In genomic region chr4:119209077-119209476, GRCh38 we compare ENCODE assay signal across 8 cellular contexts. TPM values are rescaled to one million over a fixed set of nuclear protein-coding genes. Genes with fewer than 3 reads are reported as not detected.
DNase-seq lines count a peak whose midpoint lies in the region; ATAC-seq and TF ChIP-seq lines count a peak whose summit lies in the region.

No MANE protein-coding gene starts in this region.

- peak overlapping the region; percentile 90; the same call in 1 of the 2 replicates for H3K4ac ChIP-seq in IMR-90 (ENCODE audit: low read depth, low read length)

- BruUV-seq in IMR-90 (replicated peaks; lab: Mats Ljungman, UMichigan), result no TSS peak

- peaks cover 31% of the 10 kb centered on the region for H3K4me1 Mint-ChIP-seq in osteocyte (ENCODE audit: unreplicated experiment)
- peaks cover 8 to 49% (median 32%) of the 10 kb centered on the region in 4 donors for H3K4me1 Mint-ChIP-seq in naive thymus-derived CD8-positive, alpha-beta T cell

- H4K8ac ChIP-seq in IMR-90 (ENCODE audit: low read depth in 2 of 2, low read length in 2 of 2), result peak overlapping the region; percentile 46 to 71

- H3K36me3 ChIP-seq in DOHH2 (ENCODE audit: control insufficient read depth, low read length) (peaks cover 22% of the 10 kb centered on the region), IMR-90 (ENCODE audit: control insufficient read depth, insufficient read depth, low read length) (no peaks in the 10 kb centered on the region)

- no peaks in the 10 kb centered on the region for H3K9me3 Mint-ChIP-seq in osteocyte (ENCODE audit: unreplicated experiment)
- H3K9me3 Mint-ChIP-seq in naive thymus-derived CD8-positive, alpha-beta T cell, result no peaks in the 10 kb centered on the region

- no peak overlapping the region; the same call in 1 of the 2 replicates for H4K5ac ChIP-seq in IMR-90 (ENCODE audit: low read depth, low read length)

- H3K79me1 ChIP-seq in IMR-90 (ENCODE audit: low read depth in 1 of 2, low read length in 2 of 2), result peaks cover 4 to 20% of the 10 kb centered on the region in 2 experiments; a peak in 3 of 4 replicates

- dilution Hi-C loops in IMR-90 (cut with HindIII; ENCODE audit: low sequenced_read_pairs, unreplicated experiment), result no loop called here

- no peaks in the 10 kb centered on the region for H3K9me2 ChIP-seq in DOHH2 (replicated peaks; ENCODE audit: control insufficient read depth, low read length)

- in situ Hi-C loops in IMR-90 (cut with MboI; ENCODE audit: low sequenced_read_pairs), result no loop called here

- no peak overlapping the region for H3K9ac ChIP-seq in IMR-90 (ENCODE audit: low read depth, low read length)

- peak; percentile 3; the same call in 1 of the 2 replicates for ATAC-seq in IMR-90 (ENCODE audit: low read depth)
- ATAC-seq in GM21360 (IDR thresholded peaks at IDR 0.05; ENCODE audit: unreplicated experiment), result no peak
- ATAC-seq in naive thymus-derived CD8-positive, alpha-beta T cell, result no peak

- peak overlapping the region; percentile 62; the same call in 1 of the 2 replicates for H3K18ac ChIP-seq in IMR-90 (ENCODE audit: low read depth, low read length)

- no peak for TF ChIP-seq RAD21 in IMR-90 (IDR thresholded peaks at IDR 0.05; ENCODE audit: low read length)

- H3K27me3 ChIP-seq in DOHH2 (ENCODE audit: control insufficient read depth, low read length), result no peaks in the 10 kb centered on the region
- no peaks in the 10 kb centered on the region for H3K27me3 ChIP-seq in IMR-90 (ENCODE audit: control insufficient read depth, insufficient read depth, low read length)

- H2BK120ac ChIP-seq in IMR-90 (ENCODE audit: low read depth, low read length), result peak overlapping the region; percentile 95

- intact Hi-C loops in IMR-90 (cut with micrococcal nuclease), result no loop called here

- CTCF ChIA-PET in IMR-90 (lab: Yijun Ruan, JAX), result no interaction called here

- peak overlapping the region; percentile 89 for H2BK20ac ChIP-seq in IMR-90 (ENCODE audit: low read depth, low read length)

- no peak overlapping the region for H2AK9ac ChIP-seq in IMR-90 (replicated peaks; ENCODE audit: low read depth, low read length, poor library complexity)

- H3K79me2 ChIP-seq in DOHH2 (ENCODE audit: control insufficient read depth, low read length), result peaks cover 34% of the 10 kb centered on the region

- H3K9me3 ChIP-seq in DOHH2 (ENCODE audit: control insufficient read depth, insufficient read depth, low read length) (no peaks in the 10 kb centered on the region), IMR-90 (ENCODE audit: control insufficient read depth, insufficient read depth, low read length) (no peaks in the 10 kb centered on the region)

- H3K4me2 ChIP-seq in DOHH2 (ENCODE audit: low read length) (peak overlapping the region; percentile 9; the same call in 1 of the 2 replicates), IMR-90 (ENCODE audit: low read depth, low read length) (no peak overlapping the region; the same call in 1 of the 2 replicates)

- H3K14ac ChIP-seq in IMR-90 (replicated peaks; ENCODE audit: low read depth, low read length), result peak overlapping the region; percentile 93; the same call in 1 of the 2 replicates

- no peak overlapping the region for H3K23ac ChIP-seq in IMR-90 (ENCODE audit: low read depth, low read length)

- H3K27me3 Mint-ChIP-seq in osteocyte (ENCODE audit: unreplicated experiment), result no peaks in the 10 kb centered on the region
- peaks cover 0 to 6% (median 0%) of the 10 kb centered on the region in 5 donors for H3K27me3 Mint-ChIP-seq in naive thymus-derived CD8-positive, alpha-beta T cell

- peak overlapping the region; percentile 91 for H2BK5ac ChIP-seq in IMR-90 (ENCODE audit: low read depth, low read length, poor library complexity, severe bottlenecking)

- peak overlapping the region; percentile 99 for H2BK15ac ChIP-seq in IMR-90 (ENCODE audit: low read depth, low read length)

- peaks cover 40% of the 10 kb centered on the region for H3F3A ChIP-seq in DOHH2 (ENCODE audit: control insufficient read depth, insufficient read depth)

- no peak overlapping the region for H3K4me3 Mint-ChIP-seq in osteocyte (ENCODE audit: unreplicated experiment)
- peak overlapping the region in 1 of 10 donors; percentile 30 for H3K4me3 Mint-ChIP-seq in naive thymus-derived CD8-positive, alpha-beta T cell

- H3K27ac ChIP-seq in DOHH2 (ENCODE audit: low read depth, low read length) (no peak overlapping the region), IMR-90 (ENCODE audit: insufficient read depth, low read length) (no peak overlapping the region)

- H3K36me3 Mint-ChIP-seq in osteocyte (ENCODE audit: unreplicated experiment), result no peaks in the 10 kb centered on the region
- H3K36me3 Mint-ChIP-seq in naive thymus-derived CD8-positive, alpha-beta T cell, result peaks cover 0 to 3% (median 0%) of the 10 kb centered on the region in 3 donors

- DNase-seq in IMR-90 (peak; percentile 96), osteocyte (ENCODE audit: extremely low spot score, unreplicated experiment) (no peak), NCI-H524 (lab: John Stamatoyannopoulos, UW) (no peak)
- DNase-seq in activated naive CD8-positive, alpha-beta T cell treated with anti-CD3 and anti-CD28 coated beads, Interleukin-2, amount 50 U/mL, for 16 hours (ENCODE audit: low read depth, low spot score), result peak; percentile 40
- DNase-seq in central memory CD4-positive, alpha-beta T cell, result no peak
- DNase-seq in naive thymus-derived CD8-positive, alpha-beta T cell, result no peak

- H2AFZ ChIP-seq in IMR-90 (replicated peaks; ENCODE audit: low read length, poor library complexity), result no peak overlapping the region

- H3K56ac ChIP-seq in IMR-90 (ENCODE audit: extremely low read depth, insufficient read depth, low read length), result peak overlapping the region; percentile 49

- no peak for TF ChIP-seq POLR2A in IMR-90 (IDR thresholded peaks at IDR 0.05; ENCODE audit: low read depth, low read length)

- no peak for TF ChIP-seq CTCF in DOHH2 (IDR thresholded peaks at IDR 0.05; ENCODE audit: low read depth, low read length, poor library complexity, severe bottlenecking)
- TF ChIP-seq CTCF in IMR-90 (conservative IDR thresholded peaks at IDR 0.05; ENCODE audit: low read depth, low read length), result no peak
- TF ChIP-seq CTCF in osteocyte (IDR thresholded peaks at IDR 0.05), result no peak

- H3K9me1 ChIP-seq in IMR-90 (ENCODE audit: insufficient read depth, low read length), result peaks cover 4% of the 10 kb centered on the region; the same call in 1 of the 2 replicates

- H4K20me1 ChIP-seq in DOHH2 (ENCODE audit: control insufficient read depth, insufficient read depth, low read depth, low read length) (peaks cover 3% of the 10 kb centered on the region; the same call in 1 of the 2 replicates), IMR-90 (ENCODE audit: insufficient read depth, low read length) (no peaks in the 10 kb centered on the region)

- peak overlapping the region; percentile 76 for H3K27ac Mint-ChIP-seq in osteocyte (ENCODE audit: unreplicated experiment)
- peak overlapping the region in 3 of 10 donors; percentile 5 to 66 (median 50) for H3K27ac Mint-ChIP-seq in naive thymus-derived CD8-positive, alpha-beta T cell

- peak overlapping the region; percentile 81 for H4K91ac ChIP-seq in IMR-90 (ENCODE audit: insufficient read depth, low read depth, low read length)

- POLR2A ChIA-PET in IMR-90 (lab: Charles Lee; ENCODE audit: unreplicated experiment), result interaction anchor here (1.0 kb wide), 1 partner anchor 106 kb away, joined by 3 read pairs; no protein-coding TSS in a partner anchor
- POLR2A ChIA-PET in naive thymus-derived CD8-positive, alpha-beta T cell (lab: Charles Lee), result no interaction called here

- H3K4me1 ChIP-seq in DOHH2 (ENCODE audit: control insufficient read depth, low read length), result peaks cover 74% of the 10 kb centered on the region
- H3K4me1 ChIP-seq in IMR-90 (ENCODE audit: control insufficient read depth, insufficient read depth, low read length), result peaks cover 3% of the 10 kb centered on the region; the same call in 1 of the 2 replicates

- H3K4me3 ChIP-seq in DOHH2 (ENCODE audit: low read length), result no peak overlapping the region
- H3K4me3 ChIP-seq in IMR-90 (ENCODE audit: insufficient read depth, low read depth, low read length), result no peak overlapping the region

- no peak overlapping the region for H2AK5ac ChIP-seq in IMR-90 (ENCODE audit: low read depth, low read length)

TF ChIP-seq in IMR-90, 13 proteins besides CTCF, POLR2A, EP300 and RAD21:
- no peak for TF ChIP-seq USF2 (IDR thresholded peaks at IDR 0.05; ENCODE audit: low read depth, low read length)
- no peak for TF ChIP-seq SMC3 (IDR thresholded peaks at IDR 0.05; ENCODE audit: low read depth, low read length)
- no peak for TF ChIP-seq MXI1 (IDR thresholded peaks at IDR 0.05; ENCODE audit: borderline replicate concordance, low read depth, low read length)
- no peak for TF ChIP-seq RFX5 (IDR thresholded peaks at IDR 0.05; ENCODE audit: low read depth, low read length)
- TF ChIP-seq MAZ (IDR thresholded peaks at IDR 0.05; ENCODE audit: borderline replicate concordance, low read depth, low read length), result no peak
- TF ChIP-seq MAFK (IDR thresholded peaks at IDR 0.05; ENCODE audit: low read depth, low read length), result no peak
- peak; percentile 75 for TF ChIP-seq CEBPB (IDR thresholded peaks at IDR 0.05; ENCODE audit: low read depth, low read length)
- peak; percentile 87 for TF ChIP-seq FOS (IDR thresholded peaks at IDR 0.05; ENCODE audit: low read depth, low read length)

RNA-seq across cellular contexts. Expression of gene USP53, which starts 3.4 kb away (rescaled TPM):
- total RNA-seq in IMR-90 (2012; rRNA removed), result 24.0 and 34.7 TPM in 2 replicates
- 7.6 and 11.2 TPM in 2 replicates for polyA plus RNA-seq in IMR-90 (2012; rRNA removed)
- 1.5 and 2.7 TPM in 2 replicates for polyA plus RNA-seq in IMR-90 (2012; cell fraction: cytosol; rRNA removed)
- polyA plus RNA-seq in IMR-90 (2012; cell fraction: nucleus; rRNA removed; ENCODE audit: low replicate concordance), result 2.8 and 32.8 TPM in 2 replicates
- 15.5 and 18.5 TPM in 2 replicates for total RNA-seq in osteocyte
- 10 to 100 TPM; 29.5 to 31.3 TPM for total RNA-seq in naive thymus-derived CD8-positive, alpha-beta T cell
- polyA plus RNA-seq in naive thymus-derived CD8-positive, alpha-beta T cell, result 10 to 100 TPM in 2 of 3 donors, 1 to 10 TPM in 1; 6.5 to 23.5 (median 12.5) TPM

Comparison
In these comparisons a context has a peak if more than half of its experiments do, and no peak if none do; other contexts are left out.
1. DNase-seq: peak in IMR-90 (single experiment) and activated naive CD8-positive, alpha-beta T cell treated with anti-CD3 and anti-CD28 coated beads, Interleukin-2, amount 50 U/mL, for 16 hours (single experiment); none in osteocyte (single experiment), central memory CD4-positive, alpha-beta T cell (single experiment), naive thymus-derived CD8-positive, alpha-beta T cell (0 of 10) and NCI-H524 (0 of 2).